ENCODE assay signal across 21 cellular contexts in the genomic region with DNA sequence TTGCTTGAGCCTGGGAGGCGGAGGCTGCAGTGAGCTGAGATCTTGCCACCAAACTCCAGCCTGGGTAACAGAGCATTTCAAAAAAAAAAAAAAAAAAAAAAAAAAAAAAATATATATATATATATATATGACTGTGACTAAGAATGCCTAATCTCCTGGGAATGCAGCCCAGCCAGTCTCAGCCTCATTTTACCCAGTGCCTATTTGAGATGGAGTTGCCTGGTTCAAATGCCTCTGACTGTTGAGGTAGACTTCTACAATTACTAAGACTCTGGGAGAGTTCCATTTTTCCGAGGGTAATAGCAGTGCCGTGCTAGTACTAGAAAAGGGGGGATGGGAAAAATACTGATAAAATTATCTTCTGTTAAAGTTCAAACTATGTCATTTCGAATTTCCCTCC.
"Had no signal": no experiment of that assay in that cellular context is flagged by ENCODE, and none has a peak within 500 bp of the region (broad histone marks: within the 10 kb centered on the region; RNA-seq: fewer than 3 reads in every experiment).

No MANE protein-coding gene starts in this region.

- H3K4me1 ChIP-seq: esophagus squamous epithelium, spleen, upper lobe of right lung had no signal

- H3K27ac Mint-ChIP-seq: naive thymus-derived CD4-positive, alpha-beta T cell; stimulated activated memory B cell treated with anti-CD40 and anti-IgM and Interleukin-4, amounts not matched to agents 10 μg/mL and 1 μg/mL and 100 μg/mL, for 72 hours; stimulated activated naive CD8-positive, alpha-beta T cell treated with anti-CD3 and anti-CD28 coated beads, Interleukin-15, Interleukin-2, amounts not matched to agents 100 ng/mL and 50 ng/mL, for 24 hours had no signal

- DNase-seq: effector memory CD4-positive, alpha-beta T cell; esophagus squamous epithelium; head of caudate nucleus; left colon; left ventricle myocardium superior; naive thymus-derived CD4-positive, alpha-beta T cell; posterior cingulate gyrus; spleen; stimulated activated CD4-positive, alpha-beta T cell treated with anti-CD3 and anti-CD28 coated beads, Interleukin-15, amount 100 ng/mL, for 24 hours; stimulated activated CD4-positive, alpha-beta T cell treated with anti-CD3 and anti-CD28 coated beads, Interleukin-1b, Interleukin-23, amount 100 ng/mL, for 48 hours; stimulated activated CD4-positive, alpha-beta T cell treated with anti-CD3 and anti-CD28 coated beads, Interleukin-4, amount 100 ng/mL, for 24 hours; tibial artery; upper lobe of right lung had no signal

- H3K4me2 ChIP-seq: hepatocyte had no signal

- H2AFZ ChIP-seq: hepatocyte had no signal

- H3K36me3 ChIP-seq: esophagus squamous epithelium, spleen, tibial artery, upper lobe of right lung, vagina had no signal

- H3K79me2 ChIP-seq: hepatocyte had no signal

- H3K27me3 Mint-ChIP-seq: stimulated activated memory B cell treated with anti-CD40 and anti-IgM and Interleukin-4, amounts not matched to agents 10 μg/mL and 1 μg/mL and 100 μg/mL, for 72 hours; stimulated activated naive CD8-positive, alpha-beta T cell treated with anti-CD3 and anti-CD28 coated beads, Interleukin-15, Interleukin-2, amounts not matched to agents 100 ng/mL and 50 ng/mL, for 24 hours had no signal

- H3K9me3 ChIP-seq: esophagus squamous epithelium, tibial artery, upper lobe of right lung, vagina had no signal

- H3K4me3 ChIP-seq: esophagus squamous epithelium, hepatocyte, lung, spleen, tibial artery, upper lobe of right lung, vagina had no signal

- ATAC-seq: left colon; left ventricle myocardium superior; naive thymus-derived CD4-positive, alpha-beta T cell; sciatic nerve; stimulated activated memory B cell treated with anti-CD40 and anti-IgM and Interleukin-4, amounts not matched to agents 10 μg/mL and 1 μg/mL and 100 μg/mL, for 72 hours; upper lobe of right lung had no signal

- FAIRE-seq: endometrium had no signal

- H3K4me1 Mint-ChIP-seq: naive thymus-derived CD4-positive, alpha-beta T cell; stimulated activated memory B cell treated with anti-CD40 and anti-IgM and Interleukin-4, amounts not matched to agents 10 μg/mL and 1 μg/mL and 100 μg/mL, for 72 hours had no signal

- H3K27me3 ChIP-seq: esophagus squamous epithelium, hepatocyte, spleen, tibial artery, upper lobe of right lung, vagina had no signal

- H3K36me3 Mint-ChIP-seq: stimulated activated memory B cell treated with anti-CD40 and anti-IgM and Interleukin-4, amounts not matched to agents 10 μg/mL and 1 μg/mL and 100 μg/mL, for 72 hours had no signal

- H3K27ac ChIP-seq: epithelial cell of prostate, esophagus squamous epithelium, hepatocyte, spleen, tibial artery, upper lobe of right lung, vagina had no signal

- H3K4me3 Mint-ChIP-seq: naive thymus-derived CD4-positive, alpha-beta T cell; stimulated activated memory B cell treated with anti-CD40 and anti-IgM and Interleukin-4, amounts not matched to agents 10 μg/mL and 1 μg/mL and 100 μg/mL, for 72 hours; stimulated activated naive CD8-positive, alpha-beta T cell treated with anti-CD3 and anti-CD28 coated beads, Interleukin-15, Interleukin-2, amounts not matched to agents 100 ng/mL and 50 ng/mL, for 24 hours had no signal
